ENCODE assay signal across 20 cellular contexts in the genomic region with DNA sequence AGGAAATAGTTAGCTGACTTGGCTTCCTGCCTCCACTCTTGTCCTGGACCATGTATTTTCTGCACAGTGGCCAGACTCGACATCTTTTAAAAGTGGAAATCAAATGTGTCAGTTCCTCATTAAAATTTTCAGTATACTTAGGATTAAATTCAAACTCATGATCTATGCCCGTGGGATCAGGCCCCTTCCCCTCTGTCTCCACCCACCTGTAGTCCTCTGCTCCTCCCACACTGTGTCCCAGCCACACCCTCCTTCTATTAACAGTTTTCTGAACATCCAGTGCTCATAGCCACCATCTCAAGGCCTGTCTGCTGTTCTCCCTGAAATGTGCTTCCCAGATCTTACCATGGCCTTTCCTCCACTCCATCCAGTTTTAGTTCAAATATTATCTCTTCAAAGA. TPM values are rescaled to one million over a fixed set of nuclear protein-coding genes. Genes with fewer than 3 reads are reported as not detected.
DNase-seq lines count a peak whose midpoint lies in the region; ATAC-seq and TF ChIP-seq lines count a peak whose summit lies in the region.
"Had no signal": no experiment of that assay in that cellular context is flagged by ENCODE, and none has a peak within 500 bp of the region (broad histone marks: within the 10 kb centered on the region; RNA-seq: fewer than 3 reads in every experiment).

No MANE protein-coding gene starts in this region.

- TF ChIP-seq CTCF in OCI-LY1 (IDR thresholded peaks at IDR 0.05; ENCODE audit: low read length) (no peak), HFFc6 (IDR thresholded peaks at IDR 0.05) (no peak)

- no peak overlapping the region for H2AFZ ChIP-seq in OCI-LY1 (ENCODE audit: low read length)

- no peaks in the 10 kb centered on the region for H3K9me2 ChIP-seq in OCI-LY1 (ENCODE audit: low read depth, low read length)
- H3K9me2 ChIP-seq: SK-N-SH had no signal

- peak overlapping the region; percentile 62 for H3K4me3 Mint-ChIP-seq in activated naive CD4-positive, alpha-beta T cell treated with anti-CD3 and anti-CD28 coated beads, Interleukin-2, amount 50 U/mL, for 24 hours
- H3K4me3 Mint-ChIP-seq in activated naive CD8-positive, alpha-beta T cell treated with anti-CD3 and anti-CD28 coated beads, Interleukin-2, amount 50 U/mL, for 24 hours, result no peak overlapping the region
- peak overlapping the region; percentile 13 for H3K4me3 Mint-ChIP-seq in stimulated activated effector memory CD8-positive, alpha-beta T cell treated with anti-CD3 and anti-CD28 coated beads, Interleukin-12 subunit alpha, Interleukin-12 subunit beta, amount 100 ng/mL, for 72 hours
- no peak overlapping the region for H3K4me3 Mint-ChIP-seq in HFFc6
- H3K4me3 Mint-ChIP-seq: endodermal cell, nephron, type B pancreatic cell, WTC11 had no signal

- H3K9ac ChIP-seq in OCI-LY1 (ENCODE audit: low read length), result no peak overlapping the region
- H3K9ac ChIP-seq: KMS-11, SK-N-SH had no signal

- peaks cover 5% of the 10 kb centered on the region for H3K9me3 Mint-ChIP-seq in activated naive CD4-positive, alpha-beta T cell treated with anti-CD3 and anti-CD28 coated beads, Interleukin-2, amount 50 U/mL, for 24 hours
- no peaks in the 10 kb centered on the region for H3K9me3 Mint-ChIP-seq in activated naive CD8-positive, alpha-beta T cell treated with anti-CD3 and anti-CD28 coated beads, Interleukin-2, amount 50 U/mL, for 24 hours
- H3K9me3 Mint-ChIP-seq in stimulated activated effector memory CD8-positive, alpha-beta T cell treated with anti-CD3 and anti-CD28 coated beads, Interleukin-12 subunit alpha, Interleukin-12 subunit beta, amount 100 ng/mL, for 72 hours, result no peaks in the 10 kb centered on the region
- H3K9me3 Mint-ChIP-seq in HFFc6, result no peaks in the 10 kb centered on the region
- H3K9me3 Mint-ChIP-seq: endodermal cell, nephron, type B pancreatic cell had no signal

- H3K27ac ChIP-seq in OCI-LY1 (ENCODE audit: low read depth, low read length, poor library complexity, severe bottlenecking), result peak overlapping the region; percentile 45
- H3K27ac ChIP-seq: KMS-11, left ventricle myocardium inferior had no signal

- no peaks in the 10 kb centered on the region for H3K27me3 Mint-ChIP-seq in activated naive CD4-positive, alpha-beta T cell treated with anti-CD3 and anti-CD28 coated beads, Interleukin-2, amount 50 U/mL, for 24 hours
- no peaks in the 10 kb centered on the region for H3K27me3 Mint-ChIP-seq in activated naive CD8-positive, alpha-beta T cell treated with anti-CD3 and anti-CD28 coated beads, Interleukin-2, amount 50 U/mL, for 24 hours
- H3K27me3 Mint-ChIP-seq in HFFc6 (ENCODE audit: insufficient read depth), result peaks cover 21% of the 10 kb centered on the region

- H3K4me1 ChIP-seq in OCI-LY1 (ENCODE audit: insufficient read depth, low read length, severe bottlenecking), result peaks cover 65% of the 10 kb centered on the region
- H3K4me1 ChIP-seq: left ventricle myocardium inferior had no signal

- H3K36me3 ChIP-seq in OCI-LY1 (ENCODE audit: insufficient read depth, low read length), result peaks cover 18% of the 10 kb centered on the region
- H3K36me3 ChIP-seq: left ventricle myocardium inferior had no signal

- H3K9me3 ChIP-seq in OCI-LY1 (ENCODE audit: low read length), result no peaks in the 10 kb centered on the region
- H3K9me3 ChIP-seq: left ventricle myocardium inferior, SK-N-SH had no signal

- peaks cover 25% of the 10 kb centered on the region for H3K36me3 Mint-ChIP-seq in activated naive CD4-positive, alpha-beta T cell treated with anti-CD3 and anti-CD28 coated beads, Interleukin-2, amount 50 U/mL, for 24 hours
- H3K36me3 Mint-ChIP-seq in activated naive CD8-positive, alpha-beta T cell treated with anti-CD3 and anti-CD28 coated beads, Interleukin-2, amount 50 U/mL, for 24 hours (ENCODE audit: low read depth), result peaks cover 36% of the 10 kb centered on the region
- H3K36me3 Mint-ChIP-seq in stimulated activated effector memory CD8-positive, alpha-beta T cell treated with anti-CD3 and anti-CD28 coated beads, Interleukin-12 subunit alpha, Interleukin-12 subunit beta, amount 100 ng/mL, for 72 hours, result peaks cover 64% of the 10 kb centered on the region
- no peaks in the 10 kb centered on the region for H3K36me3 Mint-ChIP-seq in HFFc6 (ENCODE audit: low read depth)
- H3K36me3 Mint-ChIP-seq: type B pancreatic cell had no signal

- peaks cover 25% of the 10 kb centered on the region for H3K79me2 ChIP-seq in OCI-LY1 (ENCODE audit: insufficient read depth, low read length)

- H3K4me2 ChIP-seq in OCI-LY1 (ENCODE audit: low read length), result no peak overlapping the region
- H3K4me2 ChIP-seq: KMS-11, SK-N-SH had no signal

- H3K4me1 Mint-ChIP-seq in activated naive CD4-positive, alpha-beta T cell treated with anti-CD3 and anti-CD28 coated beads, Interleukin-2, amount 50 U/mL, for 24 hours, result peaks cover 92% of the 10 kb centered on the region
- H3K4me1 Mint-ChIP-seq in activated naive CD8-positive, alpha-beta T cell treated with anti-CD3 and anti-CD28 coated beads, Interleukin-2, amount 50 U/mL, for 24 hours, result peaks cover 85% of the 10 kb centered on the region
- peaks cover 87% of the 10 kb centered on the region for H3K4me1 Mint-ChIP-seq in stimulated activated effector memory CD8-positive, alpha-beta T cell treated with anti-CD3 and anti-CD28 coated beads, Interleukin-12 subunit alpha, Interleukin-12 subunit beta, amount 100 ng/mL, for 72 hours
- H3K4me1 Mint-ChIP-seq in HFFc6 (ENCODE audit: low read depth), result peaks cover 21% of the 10 kb centered on the region; the same call in 1 of the 2 replicates

- no peak for DNase-seq in activated naive CD4-positive, alpha-beta T cell treated with anti-CD3 and anti-CD28 coated beads, Interleukin-2, amount 50 U/mL, for 16 hours
- DNase-seq in activated naive CD8-positive, alpha-beta T cell treated with anti-CD3 and anti-CD28 coated beads, Interleukin-2, amount 50 U/mL, for 24 hours, result peak; percentile 1
- no peak for DNase-seq in stimulated activated effector memory CD8-positive, alpha-beta T cell treated with anti-CD3 and anti-CD28 coated beads, Interleukin-12 subunit alpha, Interleukin-12 subunit beta, amount 100 ng/mL, for 72 hours (ENCODE audit: low spot score in 2 of 2)
- DNase-seq in DMS153 (lab: John Stamatoyannopoulos, UW) (no peak), foreskin melanocyte (no peak), HFFc6 (no peak)
- DNase-seq: DMS 273 treated with DMSO at 0.1 percent for 48 hours, endodermal cell, left ventricle myocardium inferior, NCI-H1436, NCI-H446 treated with DMSO at 0.1 percent for 48 hours, OCI-M1, retina, SK-N-SH had no signal

- no peaks in the 10 kb centered on the region for H4K20me1 ChIP-seq in OCI-LY1 (ENCODE audit: insufficient read depth, low read length)

- H3K27me3 ChIP-seq in OCI-LY1 (ENCODE audit: insufficient read depth, low read length), result no peaks in the 10 kb centered on the region

- no peak for ATAC-seq in activated naive CD8-positive, alpha-beta T cell treated with anti-CD3 and anti-CD28 coated beads, Interleukin-2, amount 50 U/mL, for 24 hours
- ATAC-seq in stimulated activated effector memory CD8-positive, alpha-beta T cell treated with anti-CD3 and anti-CD28 coated beads, Interleukin-12 subunit alpha, Interleukin-12 subunit beta, amount 100 ng/mL, for 72 hours, result no peak
- ATAC-seq: WTC11 had no signal

- peak overlapping the region; percentile 95 for H3K27ac Mint-ChIP-seq in activated naive CD4-positive, alpha-beta T cell treated with anti-CD3 and anti-CD28 coated beads, Interleukin-2, amount 50 U/mL, for 24 hours
- peak overlapping the region; percentile 63 for H3K27ac Mint-ChIP-seq in activated naive CD8-positive, alpha-beta T cell treated with anti-CD3 and anti-CD28 coated beads, Interleukin-2, amount 50 U/mL, for 24 hours
- peak overlapping the region; percentile 77 for H3K27ac Mint-ChIP-seq in stimulated activated effector memory CD8-positive, alpha-beta T cell treated with anti-CD3 and anti-CD28 coated beads, Interleukin-12 subunit alpha, Interleukin-12 subunit beta, amount 100 ng/mL, for 72 hours
- H3K27ac Mint-ChIP-seq in HFFc6, result no peak overlapping the region
- H3K27ac Mint-ChIP-seq: endodermal cell, nephron, type B pancreatic cell, WTC11 had no signal

- no peak overlapping the region for H3K4me3 ChIP-seq in OCI-LY1 (ENCODE audit: low read depth, low read length, poor library complexity, severe bottlenecking)
- H3K4me3 ChIP-seq: left ventricle myocardium inferior had no signal

- H3F3A ChIP-seq in OCI-LY1 (ENCODE audit: insufficient read depth, low read length), result peaks cover 3% of the 10 kb centered on the region; the same call in 1 of the 2 replicates

RNA-seq across cellular contexts. Expression of gene ARHGAP25, which starts 13.3 kb away (rescaled TPM):
- not detected for total RNA-seq in HFFc6 (2021; fragmentation: NEBNext Ultra II Directional; extraction: Animal tissue kit (Norgen Biotek cat#: 25700))

Comparison
In these comparisons a context has a peak if more than half of its experiments do, and no peak if none do; other contexts are left out.
1. H3K4me3 Mint-ChIP-seq: peak in activated naive CD4-positive, alpha-beta T cell treated with anti-CD3 and anti-CD28 coated beads, Interleukin-2, amount 50 U/mL, for 24 hours (single experiment) and stimulated activated effector memory CD8-positive, alpha-beta T cell treated with anti-CD3 and anti-CD28 coated beads, Interleukin-12 subunit alpha, Interleukin-12 subunit beta, amount 100 ng/mL, for 72 hours (single experiment); none in activated naive CD8-positive, alpha-beta T cell treated with anti-CD3 and anti-CD28 coated beads, Interleukin-2, amount 50 U/mL, for 24 hours (single experiment) and HFFc6 (single experiment).